In the genomic region with DNA sequence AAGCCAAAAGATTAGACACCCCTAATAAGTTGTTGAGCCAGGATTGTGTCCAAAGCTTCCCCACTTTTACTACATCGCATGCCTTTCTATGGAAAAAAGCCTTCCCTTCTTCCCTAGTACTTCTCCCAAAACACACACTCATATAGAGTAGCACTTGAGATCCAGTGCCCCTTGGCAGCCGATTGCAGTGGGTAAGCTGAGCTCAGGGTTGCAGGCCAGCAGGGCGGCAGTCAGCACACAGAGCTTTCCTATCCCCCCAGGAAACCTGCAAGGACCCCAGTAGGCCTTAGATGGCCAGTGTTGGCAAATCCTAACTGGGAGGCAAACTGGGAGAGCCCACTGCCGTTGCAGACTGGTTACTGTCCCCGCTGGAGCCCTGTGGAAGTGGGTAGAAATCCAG, we compare ENCODE assay signal across 25 cellular contexts.
"Had no signal": no experiment of that assay in that cellular context is flagged by ENCODE, and none has a peak within 500 bp of the region (broad histone marks: within the 10 kb centered on the region; RNA-seq: fewer than 3 reads in every experiment).

No MANE protein-coding gene starts in this region.

- H3K4me1 ChIP-seq: body of pancreas, gastrocnemius medialis had no signal

- H3K27me3 ChIP-seq: adrenal gland, body of pancreas, colonic mucosa, gastrocnemius medialis, right atrium auricular region, testis had no signal

- ATAC-seq: activated naive CD4-positive, alpha-beta T cell treated with anti-CD3 and anti-CD28 coated beads, Interleukin-2, amount 50 U/mL, for 72 hours; body of pancreas; stimulated activated naive CD8-positive, alpha-beta T cell treated with anti-CD3 and anti-CD28 coated beads, Interleukin-15, Interleukin-2, amounts not matched to agents 100 U/mL and 50 U/mL, for 24 hours had no signal

- H3K9me3 Mint-ChIP-seq: activated CD4-positive, alpha-beta memory T cell treated with anti-CD3 and anti-CD28 coated beads for 36 hours; activated CD4-positive, alpha-beta T cell treated with anti-CD3 and anti-CD28 coated beads, Interleukin-2, amount 10 ng/mL, durations not matched to agents 24 days and 14 days; activated naive CD4-positive, alpha-beta T cell treated with anti-CD3 and anti-CD28 coated beads, Interleukin-2, amount 50 U/mL, for 72 hours; activated T-cell treated with anti-CD3 and anti-CD28 coated beads, Interleukin-2, amount 50 U/mL, for 24 hours; activated T-helper 2 cell treated with anti-CD3 and anti-CD28 coated beads, Interferon-gamma antibody, Interleukin-2, Interleukin-4, amounts not matched to agents 10 μg/mL and 5 μg/mL and 100 μg/mL, durations not matched to agents 14 hours and 24 hours and 36 hours; effector memory CD8-positive, alpha-beta T cell; naive B cell; T-helper 1 cell treated with Interleukin-12 subunit alpha and Interleukin-12 subunit beta and Interleukin-4 antibody, amounts not matched to agents 30 μg/mL and 1 μg/mL, for 36 hours had no signal

- H3K4me3 ChIP-seq: adrenal gland, body of pancreas, colonic mucosa, gastrocnemius medialis, right atrium auricular region, testis had no signal

- H3K36me3 Mint-ChIP-seq: activated CD4-positive, alpha-beta memory T cell treated with anti-CD3 and anti-CD28 coated beads for 36 hours; activated naive CD4-positive, alpha-beta T cell treated with anti-CD3 and anti-CD28 coated beads, Interleukin-2, amount 50 U/mL, for 72 hours had no signal

- H3K4me3 Mint-ChIP-seq: activated CD4-positive, alpha-beta memory T cell treated with anti-CD3 and anti-CD28 coated beads for 36 hours; activated CD4-positive, alpha-beta T cell treated with anti-CD3 and anti-CD28 coated beads, Interleukin-2, amount 10 ng/mL, durations not matched to agents 24 days and 14 days; activated T-cell treated with anti-CD3 and anti-CD28 coated beads, Interleukin-2, amount 50 U/mL, for 24 hours; effector memory CD8-positive, alpha-beta T cell; mesothelial cell of epicardium; naive B cell; neural crest cell; T-helper 1 cell treated with Interleukin-12 subunit alpha and Interleukin-12 subunit beta and Interleukin-4 antibody, amounts not matched to agents 30 μg/mL and 1 μg/mL, for 36 hours had no signal

- H3K27ac ChIP-seq: colonic mucosa, VCaP had no signal

- H3K36me3 ChIP-seq: adrenal gland, colonic mucosa, gastrocnemius medialis, right atrium auricular region had no signal

- H3K27ac Mint-ChIP-seq: activated CD4-positive, alpha-beta memory T cell treated with anti-CD3 and anti-CD28 coated beads for 36 hours; activated CD4-positive, alpha-beta T cell treated with anti-CD3 and anti-CD28 coated beads, Interleukin-2, amount 10 ng/mL, durations not matched to agents 24 days and 14 days; activated naive CD4-positive, alpha-beta T cell treated with anti-CD3 and anti-CD28 coated beads, Interleukin-2, amount 50 U/mL, for 72 hours; activated T-cell treated with anti-CD3 and anti-CD28 coated beads, Interleukin-2, amount 50 U/mL, for 24 hours; activated T-helper 2 cell treated with anti-CD3 and anti-CD28 coated beads, Interferon-gamma antibody, Interleukin-2, Interleukin-4, amounts not matched to agents 10 μg/mL and 5 μg/mL and 100 μg/mL, durations not matched to agents 14 hours and 24 hours and 36 hours; effector memory CD8-positive, alpha-beta T cell; mesothelial cell of epicardium; naive B cell; T-helper 1 cell treated with Interleukin-12 subunit alpha and Interleukin-12 subunit beta and Interleukin-4 antibody, amounts not matched to agents 30 μg/mL and 1 μg/mL, for 36 hours had no signal

- H3K9me3 ChIP-seq: adrenal gland, body of pancreas, colonic mucosa, gastrocnemius medialis, right atrium auricular region, testis had no signal

- DNase-seq: activated CD4-positive, alpha-beta memory T cell treated with anti-CD3 and anti-CD28 coated beads for 36 hours; activated CD4-positive, alpha-beta T cell treated with anti-CD3 and anti-CD28 coated beads, Interleukin-2, amount 10 ng/mL, durations not matched to agents 24 days and 14 days; activated CD8-positive, alpha-beta memory T cell treated with anti-CD3 and anti-CD28 coated beads, Interleukin-2, amount 50 U/mL, for 4 hours; activated T-cell treated with anti-CD3 and anti-CD28 coated beads, Interleukin-2, amount 50 U/mL, for 24 hours; cerebellar nuclear complex; effector memory CD8-positive, alpha-beta T cell; glutamatergic neuron; islet precursor cell; occipital lobe; stimulated activated CD4-positive, alpha-beta T cell treated with anti-CD3 and anti-CD28 coated beads, Interleukin-4, amount 100 ng/mL, for 1 hour; stimulated activated naive CD8-positive, alpha-beta T cell treated with anti-CD3 and anti-CD28 coated beads, Interleukin-15, Interleukin-2, amounts not matched to agents 100 U/mL and 50 U/mL, for 24 hours; T-helper 9 cell had no signal

- H3K27me3 Mint-ChIP-seq: activated CD4-positive, alpha-beta T cell treated with anti-CD3 and anti-CD28 coated beads, Interleukin-2, amount 10 ng/mL, durations not matched to agents 24 days and 14 days; effector memory CD8-positive, alpha-beta T cell; naive B cell had no signal

- H3K4me1 Mint-ChIP-seq: mesothelial cell of epicardium had no signal
